ENCODE assay signal across 16 cellular contexts in the genomic region with DNA sequence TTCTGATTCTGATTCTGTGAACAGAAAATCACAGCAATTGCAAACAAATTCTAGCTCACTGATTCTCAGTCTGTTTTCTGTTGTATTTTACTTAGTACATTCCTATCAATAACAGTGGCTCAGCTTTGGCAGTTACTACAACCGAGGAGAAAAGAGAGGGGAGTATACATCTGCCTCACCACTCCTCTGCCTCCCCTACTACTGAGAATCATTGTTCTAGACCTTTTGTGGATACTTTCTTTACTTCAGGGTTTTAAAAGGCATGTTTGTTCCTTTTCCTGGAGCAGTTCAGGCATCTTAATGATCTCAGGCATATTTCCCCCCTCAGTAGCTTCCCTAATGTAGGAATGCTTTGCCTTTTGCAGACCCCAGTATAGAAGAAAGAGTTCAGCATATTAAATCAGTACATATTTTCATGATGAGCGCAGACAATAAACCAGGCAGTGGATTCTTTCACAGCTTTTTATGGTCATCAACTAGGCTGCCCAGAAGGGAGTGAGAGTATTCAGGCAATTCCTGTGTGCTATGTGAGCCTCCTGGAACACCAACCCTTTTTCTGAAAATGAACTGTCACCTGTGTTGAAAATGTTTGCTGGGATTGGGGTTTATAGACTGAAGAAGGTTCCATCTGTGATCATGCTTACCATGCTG. TPM values are rescaled to one million over a fixed set of nuclear protein-coding genes. Genes with fewer than 3 reads are reported as not detected.
A peak's percentile ranks its signal among the peaks of the same experiment; 100 is the strongest.
DNase-seq lines count a peak whose midpoint lies in the region; ATAC-seq and TF ChIP-seq lines count a peak whose summit lies in the region.
"Had no signal": no experiment of that assay in that cellular context is flagged by ENCODE, and none has a peak within 500 bp of the region (broad histone marks: within the 10 kb centered on the region; RNA-seq: fewer than 3 reads in every experiment).

No MANE protein-coding gene starts in this region.

- no peaks in the 10 kb centered on the region for H3K9me2 ChIP-seq in GM23338 (ENCODE audit: insufficient read depth)

- H3K27me3 Mint-ChIP-seq in GM23338 (ENCODE audit: insufficient read depth, low read depth, poor library complexity) (no peaks in the 10 kb centered on the region), memory B cell (no peaks in the 10 kb centered on the region)

- TF ChIP-seq CTCF in GM23338 (conservative IDR thresholded peaks at IDR 0.05; ENCODE audit: low read depth in 2 of 2) (no peak), astrocyte of the spinal cord (IDR thresholded peaks at IDR 0.05; ENCODE audit: low read depth, low read length) (no peak), smooth muscle cell (IDR thresholded peaks at IDR 0.05; ENCODE audit: borderline replicate concordance, insufficient read depth, poor library complexity, severe bottlenecking) (no peak)

- in situ Hi-C loops in astrocyte of the spinal cord (cut with HindIII; ENCODE audit: low sequenced_read_pairs) (no loop called here), HAP-1 (cut with MboI; ENCODE audit: low sequenced_read_pairs) (no loop called here)

- DNase-seq in GM23338 (ENCODE audit: low spot score) (no peak), astrocyte of the spinal cord (ENCODE audit: low read depth, low spot score) (peak; percentile 43), memory B cell (ENCODE audit: low spot score in 2 of 2) (no peak), smooth muscle cell (lab: John Stamatoyannopoulos, UW; ENCODE audit: unreplicated experiment) (no peak), D341Med (ENCODE audit: low spot score) (no peak), HAP-1 (ENCODE audit: low spot score in 2 of 2) (no peak)
- DNase-seq: activated gamma-delta T cell treated with Interleukin-2 at 50 U/mL for 16 hours, DMS79 treated with DMSO at 0.1 percent for 48 hours, hippocampal formation, left lung had no signal

- no peaks in the 10 kb centered on the region for H3K9me3 ChIP-seq in smooth muscle cell (replicated peaks; ENCODE audit: low read depth)
- H3K9me3 ChIP-seq in HAP-1 = no peaks in the 10 kb centered on the region
- H3K9me3 ChIP-seq: left lung, suprapubic skin had no signal

- H3F3A ChIP-seq in GM23338 (replicated peaks; ENCODE audit: low read depth) (no peaks in the 10 kb centered on the region), smooth muscle cell (ENCODE audit: low read depth) (peaks cover 9% of the 10 kb centered on the region)

- peaks cover 14% of the 10 kb centered on the region for H3K36me3 Mint-ChIP-seq in GM23338 (ENCODE audit: low read depth)
- peaks cover 19% of the 10 kb centered on the region for H3K36me3 Mint-ChIP-seq in memory B cell

- H3K27ac ChIP-seq in GM23338 (ENCODE audit: low read depth) = 0 out of 2 replicates have a peak overlapping the region, but pooled peaks have one; percentile 39
- H3K27ac ChIP-seq in smooth muscle cell (ENCODE audit: low read depth) = peak overlapping the region; percentile 34
- H3K27ac ChIP-seq: suprapubic skin had no signal

- peaks cover 25% of the 10 kb centered on the region; the same call in 1 of the 2 replicates for H4K20me1 ChIP-seq in GM23338 (replicated peaks; ENCODE audit: insufficient read depth)
- H4K20me1 ChIP-seq in smooth muscle cell (ENCODE audit: low read depth) = peaks cover 73% of the 10 kb centered on the region

- H3K27ac Mint-ChIP-seq in GM23338 (no peak overlapping the region), memory B cell (peak overlapping the region; percentile 64)

- H3K36me3 ChIP-seq in GM23338 (ENCODE audit: insufficient read depth) (peaks cover 3% of the 10 kb centered on the region; the same call in 1 of the 2 replicates), smooth muscle cell (ENCODE audit: low read depth) (no peaks in the 10 kb centered on the region), HAP-1 (replicated peaks) (peaks cover 39% of the 10 kb centered on the region)

- H2AFZ ChIP-seq in GM23338 (no peak overlapping the region), smooth muscle cell (ENCODE audit: low read depth) (no peak overlapping the region)

- H3K4me3 ChIP-seq in GM23338 = no peak overlapping the region
- H3K4me3 ChIP-seq in astrocyte of the spinal cord (ENCODE audit: low read depth, low read length) = no peak overlapping the region
- no peak overlapping the region for H3K4me3 ChIP-seq in smooth muscle cell
- no peak overlapping the region for H3K4me3 ChIP-seq in HAP-1
- H3K4me3 ChIP-seq: left lung, suprapubic skin had no signal

- no peaks in the 10 kb centered on the region for H3K4me1 ChIP-seq in GM23338 (ENCODE audit: insufficient read depth)
- H3K4me1 ChIP-seq in smooth muscle cell (ENCODE audit: low read depth) = peaks cover 10% of the 10 kb centered on the region
- no peaks in the 10 kb centered on the region for H3K4me1 ChIP-seq in HAP-1
- H3K4me1 ChIP-seq: suprapubic skin had no signal

- 56% methylated on average over 2 of the region's 2 CpGs for WGBS in smooth muscle cell (ENCODE audit: low lambda C conversion rate)

- no peak overlapping the region for H3K4me3 Mint-ChIP-seq in GM23338
- H3K4me3 Mint-ChIP-seq in memory B cell = no peak overlapping the region

- H3K79me2 ChIP-seq in GM23338 (replicated peaks; ENCODE audit: insufficient read depth) = peaks cover 16% of the 10 kb centered on the region
- H3K79me2 ChIP-seq in smooth muscle cell (ENCODE audit: low read depth) = peaks cover 14% of the 10 kb centered on the region

- no peaks in the 10 kb centered on the region for H3K27me3 ChIP-seq in GM23338 (ENCODE audit: insufficient read depth)
- no peaks in the 10 kb centered on the region for H3K27me3 ChIP-seq in smooth muscle cell (ENCODE audit: low read depth)
- no peaks in the 10 kb centered on the region for H3K27me3 ChIP-seq in HAP-1 (ENCODE audit: low read depth)
- H3K27me3 ChIP-seq: left lung, suprapubic skin had no signal

- H3K9ac ChIP-seq in smooth muscle cell (ENCODE audit: low read depth) = no peak overlapping the region

- H3K4me1 Mint-ChIP-seq in GM23338 (0 out of 3 replicates have a peak, but pooled peaks cover 3% of the 10 kb centered on the region), memory B cell (peaks cover 22% of the 10 kb centered on the region)

- H3K4me2 ChIP-seq in GM23338 = no peak overlapping the region
- H3K4me2 ChIP-seq in smooth muscle cell = peak overlapping the region; percentile 12

- H3K9me3 Mint-ChIP-seq in GM23338 (no peaks in the 10 kb centered on the region), memory B cell (no peaks in the 10 kb centered on the region)

- ATAC-seq in GM23338 (no peak), memory B cell (ENCODE audit: low read depth) (no peak), GM21825 (IDR thresholded peaks at IDR 0.05; ENCODE audit: unreplicated experiment) (no peak), HG03159 (IDR thresholded peaks at IDR 0.05; ENCODE audit: unreplicated experiment) (no peak)
- ATAC-seq: HepG2 had no signal

TF ChIP-seq in GM23338, 12 proteins besides CTCF, POLR2A, EP300 and RAD21:
- TF ChIP-seq, protein P1, sequence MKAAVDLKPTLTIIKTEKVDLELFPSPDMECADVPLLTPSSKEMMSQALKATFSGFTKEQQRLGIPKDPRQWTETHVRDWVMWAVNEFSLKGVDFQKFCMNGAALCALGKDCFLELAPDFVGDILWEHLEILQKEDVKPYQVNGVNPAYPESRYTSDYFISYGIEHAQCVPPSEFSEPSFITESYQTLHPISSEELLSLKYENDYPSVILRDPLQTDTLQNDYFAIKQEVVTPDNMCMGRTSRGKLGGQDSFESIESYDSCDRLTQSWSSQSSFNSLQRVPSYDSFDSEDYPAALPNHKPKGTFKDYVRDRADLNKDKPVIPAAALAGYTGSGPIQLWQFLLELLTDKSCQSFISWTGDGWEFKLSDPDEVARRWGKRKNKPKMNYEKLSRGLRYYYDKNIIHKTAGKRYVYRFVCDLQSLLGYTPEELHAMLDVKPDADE (IDR thresholded peaks at IDR 0.05) = no peak

RNA-seq across cellular contexts. Expression of gene STAMBP, which starts 10.3 kb away (rescaled TPM):
- total RNA-seq in GM23338 (2014; rRNA removed; shearing (Covaris generic)) = 33.9 and 40.4 TPM in 2 replicates
- polyA plus RNA-seq in GM23338 (2016; fragmentation: Nextera tagmentation; extraction: Ambion mirVana) (89.7 and 106 TPM in 2 replicates), smooth muscle cell (48.5 and 53.0 TPM in 2 replicates)
- total RNA-seq in smooth muscle cell = 36.3 and 61.1 TPM in 2 replicates

RNA-seq across cellular contexts. Expression of gene ACTG2, which starts 53.8 kb away (rescaled TPM):
- 8.5 and 8.8 TPM in 2 replicates for total RNA-seq in GM23338 (2014; rRNA removed; shearing (Covaris generic))
- polyA plus RNA-seq in GM23338 (2016; fragmentation: Nextera tagmentation; extraction: Ambion mirVana) (6.3 and 8.0 TPM in 2 replicates), smooth muscle cell (796 and 874 TPM in 2 replicates)
- 201 and 323 TPM in 2 replicates for total RNA-seq in smooth muscle cell
- total RNA-seq: bronchial epithelial cell had no signal
- polyA plus RNA-seq: HepG2 had no signal

RNA-seq across cellular contexts. Expression of gene C2orf78, which starts 55.0 kb away (rescaled TPM):
- total RNA-seq in GM23338 (2014; rRNA removed; shearing (Covaris generic)) = 0.14 TPM in 1 of 2 replicates, not detected in the other
- polyA plus RNA-seq in GM23338 (2016; fragmentation: Nextera tagmentation; extraction: Ambion mirVana) (0.14 and 0.18 TPM in 2 replicates), smooth muscle cell (not detected in 2 replicates)
- total RNA-seq in smooth muscle cell = not detected in 2 replicates
- total RNA-seq: bronchial epithelial cell, HepG2, left lung, SK-MEL-5, suprapubic skin had no signal
- polyA plus RNA-seq: HepG2 had no signal

RNA-seq across cellular contexts. Expression of gene DUSP11, which starts 59.1 kb away (rescaled TPM):
- total RNA-seq in GM23338 (2014; rRNA removed; shearing (Covaris generic)) = 19.1 and 23.3 TPM in 2 replicates
- polyA plus RNA-seq in GM23338 (2016; fragmentation: Nextera tagmentation; extraction: Ambion mirVana) (21.0 TPM in 2 replicates), smooth muscle cell (43.7 and 56.6 TPM in 2 replicates)
- total RNA-seq in smooth muscle cell = 70.3 and 75.2 TPM in 2 replicates

Comparison
In these comparisons a context has a peak if more than half of its experiments do, and no peak if none do; other contexts are left out.
1. RNA of gene ACTG2, which starts 53.8 kb away (total RNA-seq): 201 to 323 TPM in smooth muscle cell; 8.5 to 8.8 TPM in GM23338; every median in the first group is over 10 times any median in the second.